ENCODE assay signal across 8 cellular contexts in the genomic region with DNA sequence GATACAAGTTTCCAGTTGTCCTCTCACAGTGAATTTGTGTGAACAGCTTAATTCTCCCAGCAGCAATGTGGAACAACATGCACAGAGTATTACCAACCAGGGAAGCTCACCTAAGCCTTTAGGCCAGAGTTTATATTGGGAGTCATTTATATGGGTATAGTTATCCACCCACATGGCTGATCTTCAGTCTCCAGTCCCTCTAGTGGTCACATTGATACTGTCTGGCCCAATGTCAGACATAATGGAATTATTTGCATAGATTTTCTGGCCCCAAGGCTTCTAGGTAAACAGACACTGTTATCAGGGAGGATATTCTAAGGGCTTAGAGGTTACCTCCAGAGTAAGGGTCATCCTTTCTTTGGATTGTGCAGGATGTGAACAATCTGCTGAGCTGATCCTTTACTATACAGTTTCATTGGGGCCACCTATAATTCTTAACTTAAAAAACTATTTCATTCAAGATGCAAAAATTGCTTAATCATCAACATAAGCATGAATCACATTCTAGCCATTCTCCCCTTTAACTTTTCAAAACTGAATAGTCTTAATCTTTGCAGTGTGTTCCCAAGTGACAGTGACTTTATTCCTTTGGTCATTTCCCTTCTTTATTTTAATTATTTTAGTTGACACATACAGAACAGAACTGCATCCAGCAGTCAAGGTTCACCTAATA.
DNase-seq lines count a peak whose midpoint lies in the region; ATAC-seq, FAIRE-seq and TF ChIP-seq lines count a peak whose summit lies in the region.

No MANE protein-coding gene starts in this region.

- TF ChIP-seq CTCF in RWPE2 (IDR thresholded peaks at IDR 0.05; ENCODE audit: poor library complexity, severe bottlenecking) (peak; percentile 56), HepG2 (CRISPR knock-in tag; IDR thresholded peaks at IDR 0.05) (peak; percentile 17; the same call in 1 of the 2 replicates), vagina (IDR thresholded peaks at IDR 0.05) (no peak)

- H3K27ac ChIP-seq in RWPE2 (ENCODE audit: poor library complexity, severe bottlenecking): no peak overlapping the region
- no peak overlapping the region for H3K27ac ChIP-seq in HepG2 (ENCODE audit: extremely low read length, insufficient read depth, low read length)
- no peak overlapping the region for H3K27ac ChIP-seq in vagina

- H3K4me3 ChIP-seq in RWPE2 (ENCODE audit: severe bottlenecking) (no peak overlapping the region), HepG2 (replicated peaks in 1 of 3; ENCODE audit: insufficient read depth in 1 of 3, low read depth in 2 of 3, low read length in 3 of 3) (no peak overlapping the region), vagina (no peak overlapping the region)

- no peak overlapping the region for H3K4me2 ChIP-seq in HepG2 (ENCODE audit: low read depth, low read length)

- TF ChIP-seq POLR2A in HepG2 (IDR thresholded peaks at IDR 0.05; ENCODE audit: insufficient read depth in 1 of 2, low read depth in 2 of 2, low read length in 2 of 2) (no peak), vagina (IDR thresholded peaks at IDR 0.05) (no peak)

- H3K27me3 ChIP-seq in RWPE2 (ENCODE audit: insufficient read depth, poor library complexity, severe bottlenecking) (no peaks in the 10 kb centered on the region), HepG2 (ENCODE audit: control insufficient read depth in 1 of 2, insufficient read depth in 2 of 2, low read length in 2 of 2) (no peaks in the 10 kb centered on the region), vagina (no peaks in the 10 kb centered on the region)

- H4K20me1 ChIP-seq in HepG2 (ENCODE audit: insufficient read depth, low read length): no peaks in the 10 kb centered on the region

- H3K36me3 Mint-ChIP-seq in activated CD4-positive, alpha-beta memory T cell treated with anti-CD3 and anti-CD28 coated beads for 36 hours: peaks cover 13% of the 10 kb centered on the region

- CTCF ChIA-PET in HepG2 (lab: Yijun Ruan, JAX; ENCODE audit: low intra/inter-chr PET ratio, low total read pairs): no interaction called here
- CTCF ChIA-PET in activated CD4-positive, alpha-beta memory T cell treated with anti-CD3 and anti-CD28 coated beads for 36 hours (lab: Charles Lee): interaction anchor here (0.6 to 5.3 kb wide), 7 partner anchors 8 to 262 kb away, joined by 3 to 32 read pairs (median 4); no protein-coding TSS in a partner anchor

- H2AFZ ChIP-seq in HepG2 (ENCODE audit: low read length): no peak overlapping the region

- in situ Hi-C loops in HepG2 (cut with HindIII; ENCODE audit: extremely low pct_ligation_motif_present, low pct_unique_long_range_greater_than_20kb): no loop called here

- H3K27me3 Mint-ChIP-seq in activated CD4-positive, alpha-beta memory T cell treated with anti-CD3 and anti-CD28 coated beads for 36 hours: no peaks in the 10 kb centered on the region

- H3K27ac Mint-ChIP-seq in activated CD4-positive, alpha-beta memory T cell treated with anti-CD3 and anti-CD28 coated beads for 36 hours: no peak overlapping the region

- H3K4me3 Mint-ChIP-seq in activated CD4-positive, alpha-beta memory T cell treated with anti-CD3 and anti-CD28 coated beads for 36 hours: no peak overlapping the region

- ATAC-seq in GM21576 (IDR thresholded peaks at IDR 0.05; ENCODE audit: unreplicated experiment) (peak; percentile 52), RWPE2 (ENCODE audit: low read depth) (peak; percentile 71), HepG2 (peak; percentile 79)

- POLR2A ChIA-PET in HepG2 (lab: Yijun Ruan, JAX): no interaction called here
- POLR2A ChIA-PET in activated CD4-positive, alpha-beta memory T cell treated with anti-CD3 and anti-CD28 coated beads for 36 hours (lab: Charles Lee): no interaction called here

- TF ChIP-seq EP300 in HepG2 (IDR thresholded peaks at IDR 0.05; ENCODE audit: low read depth in 2 of 2, low read length in 2 of 2): no peak
- no peak for TF ChIP-seq EP300 in HepG2 (CRISPR knock-in tag; IDR thresholded peaks at IDR 0.05; ENCODE audit: borderline replicate concordance)

- no TSS peak for BruUV-seq in HepG2 (replicated peaks; lab: Mats Ljungman, UMichigan)

- no peaks in the 10 kb centered on the region for H3K4me1 ChIP-seq in RWPE2 (ENCODE audit: insufficient read depth, poor library complexity, severe bottlenecking)
- H3K4me1 ChIP-seq in HepG2 (ENCODE audit: insufficient read depth, low read length): no peaks in the 10 kb centered on the region
- no peaks in the 10 kb centered on the region for H3K4me1 ChIP-seq in vagina

- H3K79me2 ChIP-seq in HepG2 (ENCODE audit: insufficient read depth, low read length): no peaks in the 10 kb centered on the region

- no peak for FAIRE-seq in HepG2 (lab: Jason Lieb, UNC)

- peak; percentile 44 for DNase-seq in EH (ENCODE audit: low read depth)
- no peak for DNase-seq in RWPE2 (ENCODE audit: low spot score)
- DNase-seq in HepG2 (ENCODE audit: low spot score): peak; percentile 4
- DNase-seq in superior temporal gyrus (ENCODE audit: extremely low spot score): no peak
- no peak for DNase-seq in activated CD4-positive, alpha-beta memory T cell treated with anti-CD3 and anti-CD28 coated beads for 36 hours
- no peak for DNase-seq in cerebellum (ENCODE audit: low spot score)
- DNase-seq in vagina (ENCODE audit: extremely low spot score in 2 of 2): no peak

- intact Hi-C loops in HepG2 (cut with micrococcal nuclease; ENCODE audit: unreplicated experiment): no loop called here
- intact Hi-C loops in activated CD4-positive, alpha-beta memory T cell treated with anti-CD3 and anti-CD28 coated beads for 36 hours (cut with micrococcal nuclease): no loop called here
- intact Hi-C loops in vagina (cut with DNase I): no loop called here

- H3K9me3 ChIP-seq in RWPE2 (ENCODE audit: severe bottlenecking) (peaks cover 4% of the 10 kb centered on the region), HepG2 (ENCODE audit: low read length) (no peaks in the 10 kb centered on the region), vagina (no peaks in the 10 kb centered on the region)

- peaks cover 6% of the 10 kb centered on the region for H3K9me3 Mint-ChIP-seq in activated CD4-positive, alpha-beta memory T cell treated with anti-CD3 and anti-CD28 coated beads for 36 hours

- H3K4me1 Mint-ChIP-seq in activated CD4-positive, alpha-beta memory T cell treated with anti-CD3 and anti-CD28 coated beads for 36 hours (ENCODE audit: low read depth): peaks cover 1% of the 10 kb centered on the region

- H3K36me3 ChIP-seq in RWPE2 (ENCODE audit: low read depth): no peaks in the 10 kb centered on the region
- no peaks in the 10 kb centered on the region for H3K36me3 ChIP-seq in HepG2 (replicated peaks in 1 of 2; ENCODE audit: control insufficient read depth in 1 of 2, insufficient read depth in 2 of 2, low read length in 2 of 2)
- no peaks in the 10 kb centered on the region for H3K36me3 ChIP-seq in vagina

- TF ChIP-seq RAD21 in HepG2 (CRISPR knock-in tag; IDR thresholded peaks at IDR 0.05): no peak

- no peak overlapping the region for H3K9ac ChIP-seq in HepG2 (ENCODE audit: insufficient read depth, low read depth, low read length)

TF ChIP-seq in HepG2, 621 proteins besides CTCF, POLR2A, EP300 and RAD21:
- peak; percentile 47 to 60 for TF ChIP-seq MAFK (conservative IDR thresholded peaks at IDR 0.05 in 1 of 2, IDR thresholded peaks at IDR 0.05 in 1 of 2; ENCODE audit: low read length in 2 of 2)
- no peak for TF ChIP-seq HMG20A (CRISPR knock-in tag; IDR thresholded peaks at IDR 0.05; ENCODE audit: borderline replicate concordance)
- TF ChIP-seq, protein P1, sequence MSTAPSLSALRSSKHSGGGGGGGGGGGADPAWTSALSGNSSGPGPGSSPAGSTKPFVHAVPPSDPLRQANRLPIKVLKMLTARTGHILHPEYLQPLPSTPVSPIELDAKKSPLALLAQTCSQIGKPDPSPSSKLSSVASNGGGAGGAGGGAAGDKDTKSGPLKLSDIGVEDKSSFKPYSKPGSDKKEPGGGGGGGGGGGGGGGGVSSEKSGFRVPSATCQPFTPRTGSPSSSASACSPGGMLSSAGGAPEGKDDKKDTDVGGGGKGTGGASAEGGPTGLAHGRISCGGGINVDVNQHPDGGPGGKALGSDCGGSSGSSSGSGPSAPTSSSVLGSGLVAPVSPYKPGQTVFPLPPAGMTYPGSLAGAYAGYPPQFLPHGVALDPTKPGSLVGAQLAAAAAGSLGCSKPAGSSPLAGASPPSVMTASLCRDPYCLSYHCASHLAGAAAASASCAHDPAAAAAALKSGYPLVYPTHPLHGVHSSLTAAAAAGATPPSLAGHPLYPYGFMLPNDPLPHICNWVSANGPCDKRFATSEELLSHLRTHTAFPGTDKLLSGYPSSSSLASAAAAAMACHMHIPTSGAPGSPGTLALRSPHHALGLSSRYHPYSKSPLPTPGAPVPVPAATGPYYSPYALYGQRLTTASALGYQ (CRISPR knock-in tag; IDR thresholded peaks at IDR 0.05): no peak

Comparison
In these comparisons a context has a peak if more than half of its experiments do, and no peak if none do; other contexts are left out.
1. DNase-seq: peak in EH (single experiment) and HepG2 (single experiment); none in RWPE2 (single experiment), superior temporal gyrus (single experiment), activated CD4-positive, alpha-beta memory T cell treated with anti-CD3 and anti-CD28 coated beads for 36 hours (single experiment), cerebellum (single experiment) and vagina (0 of 2).
2. CTCF ChIP-seq: peak in RWPE2 (single experiment) and HepG2 (single experiment); none in vagina (0 of 3).
3. Peak in every context shown above with its lines, with median percentiles within 50 percentile points of each other: ATAC-seq.